In genomic region chr18:59885579-59886163, GRCh38 we compare ENCODE assay signal across 8 cellular contexts. TPM values are rescaled to one million over a fixed set of nuclear protein-coding genes. Genes with fewer than 3 reads are reported as not detected.
DNase-seq lines count a peak whose midpoint lies in the region; ATAC-seq and TF ChIP-seq lines count a peak whose summit lies in the region.

No MANE protein-coding gene starts in this region.

- H3K4me3 Mint-ChIP-seq in CD14-positive monocyte: peak overlapping the region in 1 of 2 donors; percentile 57
- H3K4me3 Mint-ChIP-seq in T-cell: peak overlapping the region in 2 of 3 donors; percentile 13 to 18

- H3K4me1 ChIP-seq in psoas muscle: no peaks in the 10 kb centered on the region

- CTCF ChIA-PET in T-cell (lab: Charles Lee): no interaction called here

- no peak overlapping the region for H3K4me3 ChIP-seq in psoas muscle

- DNase-seq in CD14-positive monocyte (ENCODE audit: low spot score): peak; percentile 59
- DNase-seq in T-cell: peak in 9 of 34 experiments; percentile 4 to 28 (median 14)
- DNase-seq in glomerular visceral epithelial cell (ENCODE audit: extremely low spot score): peak; percentile 78
- DNase-seq in Right ventricle myocardium superior: no peak
- DNase-seq in psoas muscle: no peak
- no peak for DNase-seq in DMS153 (lab: John Stamatoyannopoulos, UW)

- H3K27ac Mint-ChIP-seq in CD14-positive monocyte (peak overlapping the region; percentile 79 to 93 (median 87)), T-cell (peak overlapping the region; percentile 70 to 83)

- H3K9me3 Mint-ChIP-seq in CD14-positive monocyte (peaks cover 0 to 2% (median 0%) of the 10 kb centered on the region in 7 donors), T-cell (no peaks in the 10 kb centered on the region)

- H3K27ac ChIP-seq in psoas muscle: no peak overlapping the region

- peak; percentile 84 for ATAC-seq in GM19328 (IDR thresholded peaks at IDR 0.05; ENCODE audit: unreplicated experiment)
- peak; percentile 80 for ATAC-seq in HG03196 (IDR thresholded peaks at IDR 0.05; ENCODE audit: unreplicated experiment)
- peak; percentile 40 to 79 (median 62) for ATAC-seq in T-cell (replicated peaks in 1 of 4)
- ATAC-seq in Right ventricle myocardium superior (ENCODE audit: poor library complexity): no peak
- ATAC-seq in psoas muscle: no peak

- H3K4me1 Mint-ChIP-seq in CD14-positive monocyte: peaks cover 46% of the 10 kb centered on the region
- peaks cover 25 to 35% (median 27%) of the 10 kb centered on the region in 3 donors for H3K4me1 Mint-ChIP-seq in T-cell

- no peaks in the 10 kb centered on the region for H3K36me3 ChIP-seq in psoas muscle (ENCODE audit: insufficient read depth in 1 of 2, low read depth in 1 of 2)

- intact Hi-C loops in CD14-positive monocyte (cut with micrococcal nuclease) (loop anchor here in 1 of 2 donors (10.0 kb wide), 1 partner anchor 59 kb away; no protein-coding TSS in a partner anchor), Right ventricle myocardium superior (cut with DNase I) (no loop called here), psoas muscle (cut with DNase I) (no loop called here)

- H3K9me3 ChIP-seq in psoas muscle: no peaks in the 10 kb centered on the region

- TF ChIP-seq CTCF in CD14-positive monocyte (IDR thresholded peaks at IDR 0.05) (no peak), psoas muscle (IDR thresholded peaks at IDR 0.05) (no peak)

- 49 to 58% (median 49%) methylated on average over 6 of the region's 6 CpGs for WGBS in psoas muscle, 3 donors

- no peaks in the 10 kb centered on the region for H3K27me3 Mint-ChIP-seq in CD14-positive monocyte (ENCODE audit: low read depth in 3 of 3)
- no peaks in the 10 kb centered on the region for H3K27me3 Mint-ChIP-seq in T-cell

- H3K36me3 Mint-ChIP-seq in CD14-positive monocyte: no peaks in the 10 kb centered on the region
- no peaks in the 10 kb centered on the region for H3K36me3 Mint-ChIP-seq in T-cell

- no peaks in the 10 kb centered on the region for H3K27me3 ChIP-seq in psoas muscle (ENCODE audit: insufficient read depth in 3 of 3, low read length in 2 of 3)

- POLR2A ChIA-PET in T-cell (lab: Charles Lee): interaction anchor here in 1 of 2 donors (1.2 kb wide), 2 partner anchors 14 to 19 kb away, joined by 6 to 10 read pairs; partner anchors contain the start of gene PMAIP1

RNA-seq across cellular contexts. Expression of gene PMAIP1, which starts 14.1 kb away (rescaled TPM):
- polyA plus RNA-seq in CD14-positive monocyte: 10 to 100 TPM; 55.7 to 56.6 TPM
- total RNA-seq in T-cell: 10 to 100 TPM; 17.8 to 81.5 (median 20.4) TPM
- total RNA-seq in Right ventricle myocardium superior: not detected
- 1 to 10 TPM in 1 of 4 donors, under 1 TPM in 3; 0.43 to 1.4 (median 0.74) TPM for total RNA-seq in psoas muscle
- polyA plus RNA-seq in psoas muscle: 1 to 10 TPM in 2 of 3 donors, under 1 TPM in 1; 0.25 to 2.9 (median 1.8) TPM

Comparison
In these comparisons a context has a peak if more than half of its experiments do, and no peak if none do; other contexts are left out.
1. DNase-seq: peak in CD14-positive monocyte (single experiment) and glomerular visceral epithelial cell (single experiment); none in Right ventricle myocardium superior (single experiment), psoas muscle (0 of 2) and DMS153 (single experiment).
2. ATAC-seq: peak in GM19328 (single experiment), HG03196 (single experiment) and T-cell (4 of 4); none in Right ventricle myocardium superior (single experiment) and psoas muscle (0 of 4).
3. RNA of gene PMAIP1, which starts 14.1 kb away (total RNA-seq): 17.8 to 81.5 TPM in T-cell; 0.43 to 1.4 TPM in psoas muscle and not detected in Right ventricle myocardium superior (single experiment); every median in the first group is over 4 times any median in the second.